ENCODE assay signal across 22 cellular contexts in genomic region chr5:89270901-89271300, GRCh38.
A peak's percentile ranks its signal among the peaks of the same experiment; 100 is the strongest.
DNase-seq lines count a peak whose midpoint lies in the region; ATAC-seq, FAIRE-seq and TF ChIP-seq lines count a peak whose summit lies in the region.
"Had no signal": no experiment of that assay in that cellular context is flagged by ENCODE, and none has a peak within 500 bp of the region (broad histone marks: within the 10 kb centered on the region; RNA-seq: fewer than 3 reads in every experiment).

No MANE protein-coding gene starts in this region.

- ATAC-seq in GM21515 (IDR thresholded peaks at IDR 0.05; ENCODE audit: unreplicated experiment) (peak; percentile 2), HG03521 (IDR thresholded peaks at IDR 0.05; ENCODE audit: unreplicated experiment) (no peak)
- ATAC-seq: activated CD8-positive, alpha-beta memory T cell treated with anti-CD3 and anti-CD28 coated beads, Interleukin-2, amount 10 ng/mL, durations not matched to agents 7 days and 5 days; GM23338; left ventricle myocardium superior; right lobe of liver had no signal

- no peak for TF ChIP-seq CTCF in Loucy (conservative IDR thresholded peaks at IDR 0.05; ENCODE audit: low read length)

- peak; percentile 24 for FAIRE-seq in GM12892 (lab: Jason Lieb, UNC)
- FAIRE-seq: urothelium cell line had no signal

- H3K9ac ChIP-seq in Loucy (ENCODE audit: low read depth, low read length, poor library complexity, severe bottlenecking) (peak overlapping the region; percentile 56), mucosa of rectum (ENCODE audit: low read depth in 1 of 2, low read length in 2 of 2) (no peak overlapping the region)

- H2AFZ ChIP-seq in Loucy (ENCODE audit: low read length) = no peak overlapping the region
- H2AFZ ChIP-seq: GM23338 had no signal

- H3K27ac ChIP-seq in mucosa of rectum (ENCODE audit: low read depth in 2 of 2, low read length in 2 of 2) (peak overlapping the region; percentile 38 to 56), caudate nucleus (ENCODE audit: low read depth, low read length) (no peak overlapping the region)
- H3K27ac ChIP-seq: esophagus muscularis mucosa, ovary, right lobe of liver had no signal

- H3K4me3 ChIP-seq in Loucy (ENCODE audit: low read length, poor library complexity, severe bottlenecking) (peak overlapping the region; percentile 53), mucosa of rectum (ENCODE audit: low read length in 2 of 2) (no peak overlapping the region)
- H3K4me3 ChIP-seq: esophagus muscularis mucosa, GM23338, ovary, right lobe of liver had no signal

- no peaks in the 10 kb centered on the region for H3K9me3 ChIP-seq in Loucy (ENCODE audit: insufficient read depth, low read depth, low read length)
- no peaks in the 10 kb centered on the region for H3K9me3 ChIP-seq in mucosa of rectum (ENCODE audit: control insufficient read depth in 2 of 2, low read length in 2 of 2)
- H3K9me3 ChIP-seq: esophagus muscularis mucosa, ovary, right lobe of liver had no signal

- H3K4me1 ChIP-seq in Loucy (ENCODE audit: insufficient read depth, low read length, poor library complexity, severe bottlenecking) (peaks cover 52% of the 10 kb centered on the region), mucosa of rectum (ENCODE audit: control insufficient read depth in 2 of 2, insufficient read depth in 2 of 2, low read length in 2 of 2) (peaks cover 0 to 3% of the 10 kb centered on the region in 2 donors)
- H3K4me1 ChIP-seq: esophagus muscularis mucosa, right lobe of liver had no signal

- H3K79me2 ChIP-seq in Loucy (ENCODE audit: insufficient read depth, low read length) = no peaks in the 10 kb centered on the region

- no peaks in the 10 kb centered on the region for H3K36me3 ChIP-seq in Loucy (ENCODE audit: insufficient read depth, low read length)
- no peaks in the 10 kb centered on the region for H3K36me3 ChIP-seq in mucosa of rectum (ENCODE audit: control insufficient read depth in 2 of 2, insufficient read depth in 2 of 2, low read length in 2 of 2)
- H3K36me3 ChIP-seq: esophagus muscularis mucosa, ovary, right lobe of liver had no signal

- no peaks in the 10 kb centered on the region for H3F3A ChIP-seq in Loucy (ENCODE audit: low read depth)

- no peaks in the 10 kb centered on the region for H4K20me1 ChIP-seq in Loucy (ENCODE audit: insufficient read depth, low read length, poor library complexity, severe bottlenecking)

- no peaks in the 10 kb centered on the region for H3K9me2 ChIP-seq in Loucy (replicated peaks; ENCODE audit: low read depth, low read length)

- TF ChIP-seq POLR2A in GM12892 (IDR thresholded peaks at IDR 0.05; ENCODE audit: low read depth, low read length) = no peak

- peak overlapping the region; percentile 66 for H3K4me2 ChIP-seq in Loucy (ENCODE audit: low read depth, low read length, poor library complexity, severe bottlenecking)
- H3K4me2 ChIP-seq: GM23338 had no signal

- no peak for DNase-seq in GM12892 (ENCODE audit: insufficient read length)
- DNase-seq in COLO668 (lab: John Stamatoyannopoulos, UW; ENCODE audit: unreplicated experiment) = no peak
- DNase-seq in caudate nucleus (lab: John Stamatoyannopoulos, UW) = no peak
- no peak for DNase-seq in midbrain (lab: John Stamatoyannopoulos, UW)
- DNase-seq: activated CD4-positive, alpha-beta T cell treated with anti-CD3 and anti-CD28 coated beads for 4 hours; activated CD8-positive, alpha-beta memory T cell treated with anti-CD3 and anti-CD28 coated beads, Interleukin-2, amount 10 ng/mL, durations not matched to agents 7 days and 5 days; activated effector memory CD4-positive, alpha-beta T cell treated with anti-CD3 and anti-CD28 coated beads, Interleukin-2, amount 50 U/mL, for 16 hours; CD4-positive, alpha-beta memory T cell; DMS79 treated with DMSO at 0.1 percent for 48 hours; left ventricle myocardium superior; NCI-H1105 treated with DMSO at 0.1 percent for 48 hours; NCI-H526; ovary; right lobe of liver; stimulated activated CD4-positive, alpha-beta T cell treated with anti-CD3 and anti-CD28 coated beads, Interleukin-1b, Interleukin-23, amount 100 ng/mL, for 48 hours had no signal

- no peaks in the 10 kb centered on the region for H3K27me3 ChIP-seq in Loucy (ENCODE audit: insufficient read depth, low read length, poor library complexity, severe bottlenecking)
- H3K27me3 ChIP-seq in mucosa of rectum (ENCODE audit: control insufficient read depth in 2 of 2, insufficient read depth in 2 of 2, low read length in 2 of 2) = no peaks in the 10 kb centered on the region
- H3K27me3 ChIP-seq: esophagus muscularis mucosa, ovary, right lobe of liver had no signal
